Comparison of ENCODE assay signal across 8 cellular contexts in the genomic region with DNA sequence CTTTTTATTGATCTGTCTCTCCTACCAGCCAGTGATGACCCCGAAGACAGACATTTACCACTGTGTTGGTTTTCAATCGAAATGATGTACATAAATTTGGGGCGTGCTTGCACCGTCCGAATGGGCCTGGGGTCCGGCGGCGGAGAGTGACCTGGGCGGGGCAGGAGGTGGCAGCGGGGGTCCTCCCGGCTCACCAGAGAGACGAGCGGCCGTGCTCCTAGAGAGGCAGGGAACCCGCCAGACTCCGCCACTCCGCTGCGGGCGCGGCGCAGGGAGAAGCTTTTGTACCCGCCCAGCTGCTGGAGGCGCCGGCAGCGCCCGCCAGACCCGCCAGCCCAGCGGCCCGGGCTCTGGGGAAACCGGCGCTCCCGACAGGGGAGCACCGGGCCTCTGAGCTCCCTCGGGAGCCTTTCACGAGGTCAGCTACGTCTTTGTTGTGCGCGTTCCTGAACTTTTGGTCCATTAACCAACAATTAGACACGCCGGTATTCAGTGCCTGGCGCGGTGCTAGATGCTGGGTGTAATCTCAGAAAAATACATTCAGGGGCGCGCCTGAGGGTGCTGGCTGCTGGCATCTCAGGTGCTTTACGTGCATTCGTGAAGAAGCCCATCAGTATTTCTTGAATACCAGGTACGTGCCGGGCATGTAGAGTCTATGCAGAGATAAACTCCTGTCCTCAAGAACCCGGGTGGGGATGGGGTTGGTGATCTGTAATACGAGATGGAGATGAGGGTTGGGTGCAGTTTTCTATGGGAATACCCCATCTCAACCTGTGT. TPM values are rescaled to one million over a fixed set of nuclear protein-coding genes. Genes with fewer than 3 reads are reported as not detected.
A peak's percentile ranks its signal among the peaks of the same experiment; 100 is the strongest.
DNase-seq lines count a peak whose midpoint lies in the region; ATAC-seq and TF ChIP-seq lines count a peak whose summit lies in the region.

Gene PGBD1, plus strand, starts transcription at position 285 of the 777 bp plus-strand sequence. CDS start 2,242 bp downstream, outside the sequence.

- no peak for TF ChIP-seq CTCF in AG09309 (IDR thresholded peaks at IDR 0.05; ENCODE audit: control insufficient read depth, insufficient read depth, low read depth, low read length, missing control alignments)
- TF ChIP-seq CTCF in dorsolateral prefrontal cortex (IDR thresholded peaks at IDR 0.05 in 54 of 56, conservative IDR thresholded peaks at IDR 0.05 in 2 of 56; ENCODE audit: low read depth in 1 of 56, partially characterized antibody in 56 of 56): peak in 11 of 56 donors; percentile 8 to 30 (median 14)
- TF ChIP-seq CTCF in left lung (IDR thresholded peaks at IDR 0.05): no peak

- peak; percentile 79 for ATAC-seq in GM18909 (IDR thresholded peaks at IDR 0.05; ENCODE audit: poor library complexity, unreplicated experiment)
- ATAC-seq in HG03159 (IDR thresholded peaks at IDR 0.05; ENCODE audit: unreplicated experiment): peak; percentile 70
- peak; percentile 98 for ATAC-seq in left lung

- H3K4me3 ChIP-seq in AG09309 (ENCODE audit: control insufficient read depth, low read depth, low read length) (peak within 1 kb of the TSS; percentile 75), dorsolateral prefrontal cortex (peak within 1 kb of the TSS; percentile 53 to 95 (median 73)), left lung (peak within 1 kb of the TSS; percentile 47 to 56)

- DNase-seq in AG09309 (ENCODE audit: low read depth) (peak; percentile 33), NCI-H2227 treated with DMSO at 0.1 percent for 48 hours (lab: John Stamatoyannopoulos, UW) (peak; percentile 75), dorsolateral prefrontal cortex (peak; percentile 49 to 85 (median 72)), left lung (peak; percentile 68 to 94)
- peak; percentile 75 for DNase-seq in activated CD4-positive, alpha-beta T cell treated with anti-CD3 and anti-CD28 coated beads for 48 hours
- peak; percentile 31 for DNase-seq in stimulated activated CD4-positive, alpha-beta T cell treated with anti-CD3 and anti-CD28 coated beads, Interleukin-2, amount 100 ng/mL, for 4 hours (ENCODE audit: low read depth)

- H3K27me3 ChIP-seq in dorsolateral prefrontal cortex (no peaks in the 10 kb centered on the region), left lung (peaks cover 0 to 7% of the 10 kb centered on the region in 2 donors)

- peaks cover 0 to 16% of the 10 kb centered on the region in 2 donors for H3K4me1 ChIP-seq in left lung

- H3K27ac ChIP-seq in dorsolateral prefrontal cortex: peak within 1 kb of the TSS in 32 of 59 donors; percentile 6 to 80 (median 30)
- peak within 1 kb of the TSS in 1 of 2 donors; percentile 40 for H3K27ac ChIP-seq in left lung

- H3K36me3 ChIP-seq in left lung: peaks cover 0 to 28% of the 10 kb centered on the region in 2 donors

- H3K9me3 ChIP-seq in left lung: peaks cover 0 to 4% of the 10 kb centered on the region in 2 donors

- intact Hi-C loops in dorsolateral prefrontal cortex (cut with DNase I): no loop called here
- intact Hi-C loops in left lung (cut with DNase I): no loop called here

RNA-seq across cellular contexts. Expression of gene PGBD1, which starts in this region (rescaled TPM):
- total RNA-seq in dorsolateral prefrontal cortex (10 to 100 TPM in 113 of 120 experiments, 1 to 10 TPM in 7; 7.8 to 21.4 (median 13.0) TPM), left lung (1 to 10 TPM; 3.8 to 4.6 TPM)

Comparison
In these comparisons a context has a peak if more than half of its experiments do, and no peak if none do; other contexts are left out.
1. DNase-seq: peak in every context shown above with its lines; median percentile 81 in left lung; 75 in NCI-H2227 treated with DMSO at 0.1 percent for 48 hours; 75 in activated CD4-positive, alpha-beta T cell treated with anti-CD3 and anti-CD28 coated beads for 48 hours; 72 in dorsolateral prefrontal cortex; 33 in AG09309; 31 in stimulated activated CD4-positive, alpha-beta T cell treated with anti-CD3 and anti-CD28 coated beads, Interleukin-2, amount 100 ng/mL, for 4 hours.